11 cellular contexts compared by ENCODE assay signal in the genomic region with DNA sequence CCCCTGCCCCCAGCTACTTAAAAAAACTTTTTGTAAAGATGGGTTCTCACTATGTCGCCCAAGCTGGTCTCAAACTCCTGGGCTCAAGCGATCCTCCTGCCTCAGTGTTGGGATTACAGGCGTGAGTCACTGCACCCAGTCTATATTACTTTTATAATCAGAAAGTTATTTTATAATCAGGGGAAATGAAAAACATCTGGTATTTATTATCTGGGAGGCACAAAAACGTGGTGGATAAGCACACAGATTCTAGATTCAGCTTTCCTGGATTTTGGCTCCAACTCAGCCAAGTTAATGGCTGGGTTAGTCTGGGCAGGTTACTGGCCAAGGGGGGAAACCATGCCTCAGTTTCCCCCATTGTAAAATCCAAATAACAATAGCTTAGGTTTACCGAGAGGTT. TPM values are rescaled to one million over a fixed set of nuclear protein-coding genes. Genes with fewer than 3 reads are reported as not detected.
A peak's percentile ranks its signal among the peaks of the same experiment; 100 is the strongest.
DNase-seq lines count a peak whose midpoint lies in the region; ATAC-seq, FAIRE-seq and TF ChIP-seq lines count a peak whose summit lies in the region.
"Had no signal": no experiment of that assay in that cellular context is flagged by ENCODE, and none has a peak within 500 bp of the region (broad histone marks: within the 10 kb centered on the region; RNA-seq: fewer than 3 reads in every experiment).

No MANE protein-coding gene starts in this region.

- no peaks in the 10 kb centered on the region for H3F3A ChIP-seq in MM.1S (ENCODE audit: insufficient read depth, low read length)

- H3K9me2 ChIP-seq in MM.1S (replicated peaks; ENCODE audit: insufficient read depth, low read length) = no peaks in the 10 kb centered on the region

- 25% methylated on average over 5 of the region's 5 CpGs for WGBS in suprapubic skin

- H3K27ac Mint-ChIP-seq in activated naive CD8-positive, alpha-beta T cell = no peak overlapping the region
- no peak overlapping the region for H3K27ac Mint-ChIP-seq in activated naive CD8-positive, alpha-beta T cell treated with anti-CD3 and anti-CD28 coated beads, Interleukin-2, amount 50 U/mL, for 24 hours
- H3K27ac Mint-ChIP-seq: activated CD4-positive, alpha-beta memory T cell treated with anti-CD3 and anti-CD28 coated beads for 36 hours; activated naive CD4-positive, alpha-beta T cell treated with anti-CD3 and anti-CD28 coated beads for 36 hours had no signal

- H3K4me1 ChIP-seq in ascending aorta = peaks cover 0 to 9% of the 10 kb centered on the region in 2 donors
- H3K4me1 ChIP-seq in kidney (ENCODE audit: control insufficient read depth in 1 of 2, insufficient read depth in 1 of 2, low read depth in 1 of 2, low read length in 2 of 2) = peaks cover 0 to 6% of the 10 kb centered on the region in 2 donors
- H3K4me1 ChIP-seq in suprapubic skin = peaks cover 16% of the 10 kb centered on the region
- H3K4me1 ChIP-seq in MM.1S (ENCODE audit: low read length) = no peaks in the 10 kb centered on the region
- H3K4me1 ChIP-seq in uterus = peaks cover 0 to 4% of the 10 kb centered on the region in 2 donors

- no peaks in the 10 kb centered on the region for H3K36me3 Mint-ChIP-seq in activated naive CD8-positive, alpha-beta T cell
- no peaks in the 10 kb centered on the region for H3K36me3 Mint-ChIP-seq in activated naive CD8-positive, alpha-beta T cell treated with anti-CD3 and anti-CD28 coated beads, Interleukin-2, amount 50 U/mL, for 24 hours (ENCODE audit: low read depth)
- H3K36me3 Mint-ChIP-seq: activated CD4-positive, alpha-beta memory T cell treated with anti-CD3 and anti-CD28 coated beads for 36 hours had no signal

- no peaks in the 10 kb centered on the region for H4K20me1 ChIP-seq in MM.1S (ENCODE audit: insufficient read depth, low read length)

- H3K9me3 ChIP-seq in ascending aorta = no peaks in the 10 kb centered on the region
- no peaks in the 10 kb centered on the region for H3K9me3 ChIP-seq in kidney (ENCODE audit: control insufficient read depth in 1 of 2, low read length in 2 of 2)
- no peaks in the 10 kb centered on the region for H3K9me3 ChIP-seq in suprapubic skin
- H3K9me3 ChIP-seq in MM.1S (replicated peaks; ENCODE audit: insufficient read depth, low read length) = no peaks in the 10 kb centered on the region
- H3K9me3 ChIP-seq in uterus = no peaks in the 10 kb centered on the region
- H3K9me3 ChIP-seq: tibial artery had no signal

- FAIRE-seq in kidney (lab: Jason Lieb, UNC) = no peak
- FAIRE-seq in frontal cortex (lab: Jason Lieb, UNC) = no peak

- H3K36me3 ChIP-seq in ascending aorta (no peaks in the 10 kb centered on the region), kidney (ENCODE audit: control insufficient read depth in 1 of 2, insufficient read depth in 2 of 2, low read length in 2 of 2) (no peaks in the 10 kb centered on the region), suprapubic skin (no peaks in the 10 kb centered on the region), MM.1S (replicated peaks; ENCODE audit: insufficient read depth, low read length) (no peaks in the 10 kb centered on the region), uterus (no peaks in the 10 kb centered on the region)
- H3K36me3 ChIP-seq: tibial artery had no signal

- no peak for ATAC-seq in activated naive CD8-positive, alpha-beta T cell treated with anti-CD3 and anti-CD28 coated beads, Interleukin-2, amount 50 U/mL, for 24 hours

- peaks cover 13% of the 10 kb centered on the region for H3K4me1 Mint-ChIP-seq in activated naive CD8-positive, alpha-beta T cell (ENCODE audit: low read depth)
- H3K4me1 Mint-ChIP-seq in activated naive CD8-positive, alpha-beta T cell treated with anti-CD3 and anti-CD28 coated beads, Interleukin-2, amount 50 U/mL, for 24 hours = peaks cover 9% of the 10 kb centered on the region

- DNase-seq in activated naive CD8-positive, alpha-beta T cell treated with anti-CD3 and anti-CD28 coated beads, Interleukin-2, amount 50 U/mL, for 24 hours = no peak
- no peak for DNase-seq in ascending aorta (ENCODE audit: low spot score in 2 of 2)
- DNase-seq in kidney = no peak
- no peak for DNase-seq in suprapubic skin (ENCODE audit: low spot score in 2 of 2)
- DNase-seq in MM.1S = no peak
- no peak for DNase-seq in frontal cortex (ENCODE audit: low spot score in 2 of 2)
- DNase-seq in uterus = no peak

- H3K9ac ChIP-seq in kidney (ENCODE audit: low read length in 2 of 2) = peak overlapping the region in 1 of 2 donors; percentile 55
- H3K9ac ChIP-seq in MM.1S (ENCODE audit: low read length) = no peak overlapping the region

- no peaks in the 10 kb centered on the region for H3K27me3 ChIP-seq in ascending aorta
- no peaks in the 10 kb centered on the region for H3K27me3 ChIP-seq in suprapubic skin
- H3K27me3 ChIP-seq in MM.1S (replicated peaks; ENCODE audit: insufficient read depth, low read length) = no peaks in the 10 kb centered on the region
- no peaks in the 10 kb centered on the region for H3K27me3 ChIP-seq in uterus
- H3K27me3 ChIP-seq: tibial artery had no signal

- TF ChIP-seq CTCF in ascending aorta (IDR thresholded peaks at IDR 0.05) (no peak), kidney (IDR thresholded peaks at IDR 0.05; ENCODE audit: borderline replicate concordance, extremely low read depth, insufficient read depth) (no peak), suprapubic skin (IDR thresholded peaks at IDR 0.05) (no peak), MM.1S (IDR thresholded peaks at IDR 0.05; ENCODE audit: low read length) (no peak), uterus (IDR thresholded peaks at IDR 0.05) (no peak)

- intact Hi-C loops in ascending aorta (cut with DNase I) (loop anchor here (2.0 kb wide), 1 partner anchor 90 kb away; a partner anchor contains a TSS), kidney (cut with DNase I) (no loop called here), uterus (cut with DNase I; ENCODE audit: low total_unique reads) (no loop called here)

- no peak for TF ChIP-seq EP300 in suprapubic skin (IDR thresholded peaks at IDR 0.05)

- H3K27ac ChIP-seq in ascending aorta = no peak overlapping the region
- H3K27ac ChIP-seq in kidney (ENCODE audit: low read depth in 2 of 2, low read length in 2 of 2) = no peak overlapping the region
- H3K27ac ChIP-seq in suprapubic skin = no peak overlapping the region
- no peak overlapping the region for H3K27ac ChIP-seq in MM.1S (ENCODE audit: low read length)
- no peak overlapping the region for H3K27ac ChIP-seq in uterus

- no peaks in the 10 kb centered on the region for H3K9me3 Mint-ChIP-seq in activated naive CD8-positive, alpha-beta T cell (ENCODE audit: low read depth)
- no peaks in the 10 kb centered on the region for H3K9me3 Mint-ChIP-seq in activated naive CD8-positive, alpha-beta T cell treated with anti-CD3 and anti-CD28 coated beads, Interleukin-2, amount 50 U/mL, for 24 hours
- H3K9me3 Mint-ChIP-seq: activated CD4-positive, alpha-beta memory T cell treated with anti-CD3 and anti-CD28 coated beads for 36 hours; activated naive CD4-positive, alpha-beta T cell treated with anti-CD3 and anti-CD28 coated beads for 36 hours had no signal

- H3K4me3 Mint-ChIP-seq in activated naive CD8-positive, alpha-beta T cell = peak overlapping the region; percentile 38
- no peak overlapping the region for H3K4me3 Mint-ChIP-seq in activated naive CD8-positive, alpha-beta T cell treated with anti-CD3 and anti-CD28 coated beads, Interleukin-2, amount 50 U/mL, for 24 hours

- H3K4me3 ChIP-seq in ascending aorta = peak overlapping the region; percentile 33 to 73
- H3K4me3 ChIP-seq in kidney (ENCODE audit: low read length in 2 of 2) = peak overlapping the region; percentile 9 to 37
- H3K4me3 ChIP-seq in suprapubic skin = peak overlapping the region; percentile 48
- H3K4me3 ChIP-seq in MM.1S (ENCODE audit: low read length) = no peak overlapping the region
- H3K4me3 ChIP-seq in uterus = peak overlapping the region in 1 of 2 donors; percentile 34

- no peak overlapping the region for H3K4me2 ChIP-seq in MM.1S (ENCODE audit: low read depth, low read length)

- TF ChIP-seq POLR2A in suprapubic skin (IDR thresholded peaks at IDR 0.05) (no peak), uterus (IDR thresholded peaks at IDR 0.05) (no peak)

- no peaks in the 10 kb centered on the region for H3K79me2 ChIP-seq in MM.1S (ENCODE audit: low read length)

- no peaks in the 10 kb centered on the region for H3K27me3 Mint-ChIP-seq in activated naive CD8-positive, alpha-beta T cell
- no peaks in the 10 kb centered on the region for H3K27me3 Mint-ChIP-seq in activated naive CD8-positive, alpha-beta T cell treated with anti-CD3 and anti-CD28 coated beads, Interleukin-2, amount 50 U/mL, for 24 hours
- H3K27me3 Mint-ChIP-seq: activated CD4-positive, alpha-beta memory T cell treated with anti-CD3 and anti-CD28 coated beads for 36 hours had no signal

- no peak overlapping the region for H2AFZ ChIP-seq in MM.1S (ENCODE audit: low read length)

RNA-seq across cellular contexts. Expression of a gene that starts 24.7 kb away (rescaled TPM):
- total RNA-seq in ascending aorta (57.8 TPM), kidney (60.8 TPM), suprapubic skin (10 to 100 TPM; 44.3 to 75.8 (median 69.9) TPM), frontal cortex (45.7 TPM), uterus (100 to 1,000 TPM in 1 of 4 donors, 10 to 100 TPM in 3; 39.7 to 127 (median 56.8) TPM)
- 79.4 TPM for polyA plus RNA-seq in kidney (ENCODE audit: insufficient read depth, low read depth, low replicate concordance)

RNA-seq across cellular contexts. Expression of a gene that starts 38.8 kb away (rescaled TPM):
- 3.1 TPM for total RNA-seq in ascending aorta
- 0.69 TPM for total RNA-seq in kidney
- polyA plus RNA-seq in kidney (ENCODE audit: insufficient read depth, low read depth, low replicate concordance) = 0.84 TPM
- 10 to 100 TPM; 19.2 to 63.8 (median 26.8) TPM for total RNA-seq in suprapubic skin
- total RNA-seq in frontal cortex = 0.41 TPM
- 1 to 10 TPM in 2 of 4 donors, not detected in 2; 1.8 to 2.6 TPM for total RNA-seq in uterus
- total RNA-seq: activated naive CD4-positive, alpha-beta T cell treated with anti-CD3 and anti-CD28 coated beads for 36 hours had no signal

RNA-seq across cellular contexts. Expression of a gene that starts 58.1 kb away (rescaled TPM):
- total RNA-seq in ascending aorta (59.9 TPM), kidney (17.5 TPM), suprapubic skin (1 to 10 TPM; 3.7 to 7.9 (median 5.6) TPM), frontal cortex (3.3 TPM), uterus (10 to 100 TPM in 1 of 4 donors, 1 to 10 TPM in 3; 3.2 to 10.6 (median 4.1) TPM)
- 4.5 TPM for polyA plus RNA-seq in kidney (ENCODE audit: insufficient read depth, low read depth, low replicate concordance)
